Comparison of ENCODE assay signal across 19 cellular contexts in genomic region chr17:41935641-41936040, GRCh38. TPM values are rescaled to one million over a fixed set of nuclear protein-coding genes. Genes with fewer than 3 reads are reported as not detected.
A peak's percentile ranks its signal among the peaks of the same experiment; 100 is the strongest.
DNase-seq lines count a peak whose midpoint lies in the region; ATAC-seq, FAIRE-seq and TF ChIP-seq lines count a peak whose summit lies in the region.
"Had no signal": no experiment of that assay in that cellular context is flagged by ENCODE, and none has a peak within 500 bp of the region (broad histone marks: within the 10 kb centered on the region; RNA-seq: fewer than 3 reads in every experiment).

No MANE protein-coding gene starts in this region.

- peaks cover 2% of the 10 kb centered on the region for H3K27me3 Mint-ChIP-seq in neural progenitor cell (ENCODE audit: insufficient read depth, low read depth)
- H3K27me3 Mint-ChIP-seq in CD4-positive, alpha-beta memory T cell = no peaks in the 10 kb centered on the region
- H3K27me3 Mint-ChIP-seq in activated T-helper 2 cell treated with anti-CD3 and anti-CD28 coated beads, Interferon-gamma antibody, Interleukin-2, Interleukin-4, amounts not matched to agents 10 μg/mL and 5 μg/mL and 100 μg/mL, durations not matched to agents 14 hours and 24 hours and 36 hours (ENCODE audit: low read depth) = no peaks in the 10 kb centered on the region

- H3K27ac ChIP-seq in WERI-Rb-1 (no peak overlapping the region), neural progenitor cell (no peak overlapping the region)
- no peak overlapping the region for H3K27ac ChIP-seq in CD4-positive, alpha-beta memory T cell (ENCODE audit: low read depth, low read length)

- peaks cover 4% of the 10 kb centered on the region for H3K4me1 ChIP-seq in neural progenitor cell
- peaks cover 8% of the 10 kb centered on the region for H3K4me1 ChIP-seq in CD4-positive, alpha-beta memory T cell (ENCODE audit: insufficient read depth, low read length)

- no peak overlapping the region for H3K9ac ChIP-seq in neural progenitor cell

- no peaks in the 10 kb centered on the region for H4K20me1 ChIP-seq in neural progenitor cell (ENCODE audit: low read depth)

- H3K27me3 ChIP-seq in WERI-Rb-1 (ENCODE audit: insufficient read depth, low read depth, severe bottlenecking) (no peaks in the 10 kb centered on the region), bronchial epithelial cell (ENCODE audit: control insufficient read depth, insufficient read depth, low read length) (no peaks in the 10 kb centered on the region), neural progenitor cell (no peaks in the 10 kb centered on the region)
- H3K27me3 ChIP-seq in CD4-positive, alpha-beta memory T cell (ENCODE audit: insufficient read depth, low read length) = no peaks in the 10 kb centered on the region

- ATAC-seq in esophagus mucosa = peak; percentile 24
- ATAC-seq: CD8-positive, alpha-beta T cell had no signal

- intact Hi-C loops in CD4-positive, alpha-beta memory T cell (cut with micrococcal nuclease) = no loop called here
- intact Hi-C loops in activated T-helper 2 cell treated with anti-CD3 and anti-CD28 coated beads, Interferon-gamma antibody, Interleukin-2, Interleukin-4, amounts not matched to agents 10 μg/mL and 5 μg/mL and 100 μg/mL, durations not matched to agents 14 hours and 24 hours and 36 hours (cut with micrococcal nuclease) = no loop called here

- peaks cover 7% of the 10 kb centered on the region for H3K4me1 Mint-ChIP-seq in neural progenitor cell
- peaks cover 4 to 13% (median 6%) of the 10 kb centered on the region in 4 donors for H3K4me1 Mint-ChIP-seq in CD4-positive, alpha-beta memory T cell
- H3K4me1 Mint-ChIP-seq in activated T-helper 2 cell treated with anti-CD3 and anti-CD28 coated beads, Interferon-gamma antibody, Interleukin-2, Interleukin-4, amounts not matched to agents 10 μg/mL and 5 μg/mL and 100 μg/mL, durations not matched to agents 14 hours and 24 hours and 36 hours (ENCODE audit: low read depth) = peaks cover 20% of the 10 kb centered on the region

- peaks cover 14% of the 10 kb centered on the region for H3K36me3 ChIP-seq in WERI-Rb-1
- no peaks in the 10 kb centered on the region for H3K36me3 ChIP-seq in bronchial epithelial cell (ENCODE audit: control insufficient read depth, insufficient read depth, low read length)
- no peaks in the 10 kb centered on the region for H3K36me3 ChIP-seq in neural progenitor cell
- no peaks in the 10 kb centered on the region for H3K36me3 ChIP-seq in CD4-positive, alpha-beta memory T cell (ENCODE audit: insufficient read depth, low read length)

- H3K79me2 ChIP-seq in neural progenitor cell (ENCODE audit: low read depth) = peaks cover 6% of the 10 kb centered on the region

- H3K27ac Mint-ChIP-seq in neural progenitor cell = peak overlapping the region; percentile 6
- H3K27ac Mint-ChIP-seq in CD4-positive, alpha-beta memory T cell = no peak overlapping the region
- no peak overlapping the region for H3K27ac Mint-ChIP-seq in activated T-helper 2 cell treated with anti-CD3 and anti-CD28 coated beads, Interferon-gamma antibody, Interleukin-2, Interleukin-4, amounts not matched to agents 10 μg/mL and 5 μg/mL and 100 μg/mL, durations not matched to agents 14 hours and 24 hours and 36 hours
- H3K27ac Mint-ChIP-seq: CD8-positive, alpha-beta T cell had no signal

- no peak overlapping the region for H3K4me3 Mint-ChIP-seq in neural progenitor cell
- no peak overlapping the region for H3K4me3 Mint-ChIP-seq in CD4-positive, alpha-beta memory T cell
- H3K4me3 Mint-ChIP-seq in activated T-helper 2 cell treated with anti-CD3 and anti-CD28 coated beads, Interferon-gamma antibody, Interleukin-2, Interleukin-4, amounts not matched to agents 10 μg/mL and 5 μg/mL and 100 μg/mL, durations not matched to agents 14 hours and 24 hours and 36 hours (ENCODE audit: low read depth) = no peak overlapping the region
- H3K4me3 Mint-ChIP-seq: CD8-positive, alpha-beta T cell had no signal

- H3K9me3 ChIP-seq in WERI-Rb-1 (ENCODE audit: severe bottlenecking) (no peaks in the 10 kb centered on the region), neural progenitor cell (ENCODE audit: low read depth) (no peaks in the 10 kb centered on the region)
- no peaks in the 10 kb centered on the region for H3K9me3 ChIP-seq in CD4-positive, alpha-beta memory T cell (ENCODE audit: control insufficient read depth in 1 of 2, low read length in 2 of 2)
- H3K9me3 ChIP-seq: Caco-2 had no signal

- POLR2A ChIA-PET in CD4-positive, alpha-beta memory T cell (lab: Charles Lee; ENCODE audit: partially characterized antibody) = no interaction called here

- no peaks in the 10 kb centered on the region for H3F3A ChIP-seq in neural progenitor cell (ENCODE audit: low read depth)

- no peak overlapping the region for H3K4me2 ChIP-seq in neural progenitor cell

- FAIRE-seq in bronchial epithelial cell (lab: Jason Lieb, UNC) = no peak
- FAIRE-seq in frontal cortex (lab: Jason Lieb, UNC) = no peak
- FAIRE-seq: GM12891, GM18507 had no signal

- no peaks in the 10 kb centered on the region for H3K9me3 Mint-ChIP-seq in neural progenitor cell
- no peaks in the 10 kb centered on the region for H3K9me3 Mint-ChIP-seq in CD4-positive, alpha-beta memory T cell
- no peaks in the 10 kb centered on the region for H3K9me3 Mint-ChIP-seq in activated T-helper 2 cell treated with anti-CD3 and anti-CD28 coated beads, Interferon-gamma antibody, Interleukin-2, Interleukin-4, amounts not matched to agents 10 μg/mL and 5 μg/mL and 100 μg/mL, durations not matched to agents 14 hours and 24 hours and 36 hours
- H3K9me3 Mint-ChIP-seq: CD8-positive, alpha-beta T cell had no signal

- H3K36me3 Mint-ChIP-seq in neural progenitor cell = peaks cover 7% of the 10 kb centered on the region
- H3K36me3 Mint-ChIP-seq in CD4-positive, alpha-beta memory T cell = no peaks in the 10 kb centered on the region
- H3K36me3 Mint-ChIP-seq in activated T-helper 2 cell treated with anti-CD3 and anti-CD28 coated beads, Interferon-gamma antibody, Interleukin-2, Interleukin-4, amounts not matched to agents 10 μg/mL and 5 μg/mL and 100 μg/mL, durations not matched to agents 14 hours and 24 hours and 36 hours (ENCODE audit: low read depth) = no peaks in the 10 kb centered on the region
- H3K36me3 Mint-ChIP-seq: CD8-positive, alpha-beta T cell had no signal

- H2AFZ ChIP-seq in neural progenitor cell (replicated peaks) = no peak overlapping the region

- CTCF ChIA-PET in CD4-positive, alpha-beta memory T cell (lab: Charles Lee; ENCODE audit: partially characterized antibody) = interaction anchor here (1.4 kb wide), 2 partner anchors 30 to 83 kb away, joined by 3 read pairs; no protein-coding TSS in a partner anchor

- H3K4me3 ChIP-seq in WERI-Rb-1 (ENCODE audit: low read depth, low read length) = no peak overlapping the region
- H3K4me3 ChIP-seq in bronchial epithelial cell (ENCODE audit: low read depth, low read length) = no peak overlapping the region
- H3K4me3 ChIP-seq in neural progenitor cell = no peak overlapping the region
- no peak overlapping the region for H3K4me3 ChIP-seq in CD4-positive, alpha-beta memory T cell (ENCODE audit: low read length in 2 of 2)

- DNase-seq in WERI-Rb-1 (peak; percentile 31), bronchial epithelial cell (ENCODE audit: low read depth) (peak; percentile 23), neural progenitor cell (ENCODE audit: low spot score) (no peak), frontal cortex (ENCODE audit: low spot score in 2 of 2) (no peak)
- no peak for DNase-seq in CD4-positive, alpha-beta memory T cell
- DNase-seq in stimulated activated CD8-positive, alpha-beta memory T cell treated with anti-CD3 and anti-CD28 coated beads, Interleukin-4, amount 100 ng/mL, for 48 hours = no peak
- no peak for DNase-seq in activated T-helper 2 cell treated with anti-CD3 and anti-CD28 coated beads, Interferon-gamma antibody, Interleukin-2, Interleukin-4, amounts not matched to agents 10 μg/mL and 5 μg/mL and 100 μg/mL, durations not matched to agents 14 hours and 24 hours and 36 hours (ENCODE audit: low spot score)
- DNase-seq: C1 segment of cervical spinal cord; Caco-2; CD8-positive, alpha-beta T cell; DMS53; DMS79 treated with DMSO at 0.1 percent for 48 hours; GF-D8; GOT3; H7; HCEC 1CT had no signal

- TF ChIP-seq CTCF in WERI-Rb-1 (IDR thresholded peaks at IDR 0.05; ENCODE audit: low read depth, low read length) (no peak), bronchial epithelial cell (IDR thresholded peaks at IDR 0.05; ENCODE audit: insufficient read depth, low read length, severe bottlenecking) (no peak), neural progenitor cell (IDR thresholded peaks at IDR 0.05) (no peak)

RNA-seq across cellular contexts. Expression of gene ODAD4, which starts 5.2 kb away (rescaled TPM):
- 0.13 and 0.26 TPM in 2 replicates for total RNA-seq in bronchial epithelial cell
- total RNA-seq in esophagus mucosa = not detected
- 4.1 and 4.6 TPM in 2 replicates for total RNA-seq in neural progenitor cell (ENCODE audit: low replicate concordance)
- total RNA-seq in CD4-positive, alpha-beta memory T cell = under 1 TPM in 1 of 2 experiments, not detected in 1; 0.20 TPM
- polyA plus RNA-seq in CD4-positive, alpha-beta memory T cell = under 1 TPM in 1 of 2 donors, not detected in 1; 0.11 TPM
- total RNA-seq in frontal cortex = 3.3 TPM
- 0.50 and 0.85 TPM in 2 replicates for total RNA-seq in activated T-helper 2 cell treated with anti-CD3 and anti-CD28 coated beads, Interferon-gamma antibody, Interleukin-2, Interleukin-4, amounts not matched to agents 10 μg/mL and 5 μg/mL and 100 μg/mL, durations not matched to agents 14 hours and 24 hours and 36 hours

RNA-seq across cellular contexts. Expression of gene ACLY, which starts 16.9 kb away (rescaled TPM):
- total RNA-seq in bronchial epithelial cell (78.5 and 121 TPM in 2 replicates), esophagus mucosa (161 TPM), neural progenitor cell (ENCODE audit: low replicate concordance) (221 and 273 TPM in 2 replicates), frontal cortex (140 TPM)
- 10 to 100 TPM; 84.4 to 88.5 TPM for total RNA-seq in CD4-positive, alpha-beta memory T cell
- 10 to 100 TPM; 58.7 to 72.1 TPM for polyA plus RNA-seq in CD4-positive, alpha-beta memory T cell
- 223 and 232 TPM in 2 replicates for total RNA-seq in activated T-helper 2 cell treated with anti-CD3 and anti-CD28 coated beads, Interferon-gamma antibody, Interleukin-2, Interleukin-4, amounts not matched to agents 10 μg/mL and 5 μg/mL and 100 μg/mL, durations not matched to agents 14 hours and 24 hours and 36 hours

RNA-seq across cellular contexts. Expression of gene CNP, which starts 31.0 kb away (rescaled TPM):
- total RNA-seq in bronchial epithelial cell = 16.3 and 32.4 TPM in 2 replicates
- 89.9 TPM for total RNA-seq in esophagus mucosa
- 38.6 and 70.3 TPM in 2 replicates for total RNA-seq in neural progenitor cell (ENCODE audit: low replicate concordance)
- 10 to 100 TPM; 31.0 to 36.9 TPM for total RNA-seq in CD4-positive, alpha-beta memory T cell
- 10 to 100 TPM; 23.6 to 35.7 TPM for polyA plus RNA-seq in CD4-positive, alpha-beta memory T cell
- 50.5 TPM for total RNA-seq in frontal cortex
- 71.8 and 77.3 TPM in 2 replicates for total RNA-seq in activated T-helper 2 cell treated with anti-CD3 and anti-CD28 coated beads, Interferon-gamma antibody, Interleukin-2, Interleukin-4, amounts not matched to agents 10 μg/mL and 5 μg/mL and 100 μg/mL, durations not matched to agents 14 hours and 24 hours and 36 hours

Comparison
In these comparisons a context has a peak if more than half of its experiments do, and no peak if none do; other contexts are left out.
1. DNase-seq: peak in WERI-Rb-1 (single experiment) and bronchial epithelial cell (single experiment); none in neural progenitor cell (single experiment), CD4-positive, alpha-beta memory T cell (0 of 5), frontal cortex (0 of 2), stimulated activated CD8-positive, alpha-beta memory T cell treated with anti-CD3 and anti-CD28 coated beads, Interleukin-4, amount 100 ng/mL, for 48 hours (single experiment) and activated T-helper 2 cell treated with anti-CD3 and anti-CD28 coated beads, Interferon-gamma antibody, Interleukin-2, Interleukin-4, amounts not matched to agents 10 μg/mL and 5 μg/mL and 100 μg/mL, durations not matched to agents 14 hours and 24 hours and 36 hours (single experiment).